ENCODE assay signal across 17 cellular contexts in the genomic region with DNA sequence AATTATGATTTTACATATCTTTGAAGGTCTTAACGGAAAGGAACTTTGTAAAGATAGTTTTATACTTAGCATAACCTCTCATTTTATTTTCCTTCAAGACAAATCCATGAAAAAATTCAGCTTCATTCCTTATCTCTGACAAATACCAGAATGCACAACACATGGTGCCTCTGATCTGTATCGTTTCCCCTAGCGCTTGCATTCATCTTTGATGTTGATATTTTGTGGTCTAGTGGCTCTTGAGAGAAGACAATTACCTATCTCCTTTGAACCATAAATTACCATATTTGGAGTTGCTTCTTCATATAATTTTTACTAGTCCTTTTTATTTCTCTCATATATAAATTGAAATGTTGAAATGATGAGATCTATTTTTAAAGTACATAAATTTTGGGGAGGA.
"Had no signal": no experiment of that assay in that cellular context is flagged by ENCODE, and none has a peak within 500 bp of the region (broad histone marks: within the 10 kb centered on the region; RNA-seq: fewer than 3 reads in every experiment).

No MANE protein-coding gene starts in this region.

- H3K9me3 Mint-ChIP-seq: natural killer cell treated with Interleukin-12 subunit alpha and Interleukin-12 subunit beta and Interleukin-15 and Interleukin-18, amount 100 ng/mL, for 72 hours had no signal

- DNase-seq: activated CD4-positive, alpha-beta T cell treated with anti-CD3 and anti-CD28 coated beads for 4 hours; activated CD8-positive, alpha-beta memory T cell treated with anti-CD3 and anti-CD28 coated beads for 24 hours; activated naive CD4-positive, alpha-beta T cell treated with anti-CD3 and anti-CD28 coated beads, Interleukin-2, amount 50 U/mL, for 16 hours; activated T-cell treated with anti-CD3 and anti-CD28 coated beads for 4 hours; adrenal gland; body of pancreas; cerebellar nuclear complex; dermis blood vessel endothelial cell; hypothalamus; left cardiac atrium; occipital lobe; right lobe of liver; stimulated activated CD4-positive, alpha-beta T cell treated with anti-CD3 and anti-CD28 coated beads, Interleukin-2, amount 100 ng/mL, for 24 hours; stimulated activated naive B cell treated with anti-CD40 and anti-IgM and Interleukin-4, amounts not matched to agents 10 μg/mL and 1 μg/mL and 100 μg/mL, for 72 hours; transverse colon had no signal

- H3K36me3 Mint-ChIP-seq: natural killer cell treated with Interleukin-12 subunit alpha and Interleukin-12 subunit beta and Interleukin-15 and Interleukin-18, amount 100 ng/mL, for 72 hours; stimulated activated naive B cell treated with anti-CD40 and anti-IgM and Interleukin-4, amounts not matched to agents 10 μg/mL and 1 μg/mL and 100 μg/mL, for 72 hours had no signal

- H3K27ac Mint-ChIP-seq: natural killer cell treated with Interleukin-12 subunit alpha and Interleukin-12 subunit beta and Interleukin-15 and Interleukin-18, amount 100 ng/mL, for 72 hours; stimulated activated naive B cell treated with anti-CD40 and anti-IgM and Interleukin-4, amounts not matched to agents 10 μg/mL and 1 μg/mL and 100 μg/mL, for 72 hours had no signal

- H3K4me3 Mint-ChIP-seq: natural killer cell treated with Interleukin-12 subunit alpha and Interleukin-12 subunit beta and Interleukin-15 and Interleukin-18, amount 100 ng/mL, for 72 hours; stimulated activated naive B cell treated with anti-CD40 and anti-IgM and Interleukin-4, amounts not matched to agents 10 μg/mL and 1 μg/mL and 100 μg/mL, for 72 hours had no signal

- H3K27ac ChIP-seq: adrenal gland, body of pancreas, prostate gland, right lobe of liver, transverse colon had no signal

- H3K27me3 ChIP-seq: adrenal gland, body of pancreas, right lobe of liver, transverse colon had no signal

- H3K4me1 ChIP-seq: adrenal gland, body of pancreas, prostate gland, right lobe of liver, transverse colon had no signal

- H3K36me3 ChIP-seq: adrenal gland, prostate gland, right lobe of liver, transverse colon had no signal

- H3K27me3 Mint-ChIP-seq: stimulated activated naive B cell treated with anti-CD40 and anti-IgM and Interleukin-4, amounts not matched to agents 10 μg/mL and 1 μg/mL and 100 μg/mL, for 72 hours had no signal

- H3K4me3 ChIP-seq: adrenal gland, body of pancreas, prostate gland, right lobe of liver, transverse colon had no signal

- H3K9me3 ChIP-seq: adrenal gland, body of pancreas, prostate gland, right lobe of liver, transverse colon had no signal

- ATAC-seq: body of pancreas; left cardiac atrium; natural killer cell treated with Interleukin-12 subunit alpha and Interleukin-12 subunit beta and Interleukin-15 and Interleukin-18, amount 100 ng/mL, for 72 hours; right lobe of liver; stimulated activated naive B cell treated with anti-CD40 and anti-IgM and Interleukin-4, amounts not matched to agents 10 μg/mL and 1 μg/mL and 100 μg/mL, for 72 hours had no signal
